ENCODE assay signal across 19 cellular contexts in the genomic region with DNA sequence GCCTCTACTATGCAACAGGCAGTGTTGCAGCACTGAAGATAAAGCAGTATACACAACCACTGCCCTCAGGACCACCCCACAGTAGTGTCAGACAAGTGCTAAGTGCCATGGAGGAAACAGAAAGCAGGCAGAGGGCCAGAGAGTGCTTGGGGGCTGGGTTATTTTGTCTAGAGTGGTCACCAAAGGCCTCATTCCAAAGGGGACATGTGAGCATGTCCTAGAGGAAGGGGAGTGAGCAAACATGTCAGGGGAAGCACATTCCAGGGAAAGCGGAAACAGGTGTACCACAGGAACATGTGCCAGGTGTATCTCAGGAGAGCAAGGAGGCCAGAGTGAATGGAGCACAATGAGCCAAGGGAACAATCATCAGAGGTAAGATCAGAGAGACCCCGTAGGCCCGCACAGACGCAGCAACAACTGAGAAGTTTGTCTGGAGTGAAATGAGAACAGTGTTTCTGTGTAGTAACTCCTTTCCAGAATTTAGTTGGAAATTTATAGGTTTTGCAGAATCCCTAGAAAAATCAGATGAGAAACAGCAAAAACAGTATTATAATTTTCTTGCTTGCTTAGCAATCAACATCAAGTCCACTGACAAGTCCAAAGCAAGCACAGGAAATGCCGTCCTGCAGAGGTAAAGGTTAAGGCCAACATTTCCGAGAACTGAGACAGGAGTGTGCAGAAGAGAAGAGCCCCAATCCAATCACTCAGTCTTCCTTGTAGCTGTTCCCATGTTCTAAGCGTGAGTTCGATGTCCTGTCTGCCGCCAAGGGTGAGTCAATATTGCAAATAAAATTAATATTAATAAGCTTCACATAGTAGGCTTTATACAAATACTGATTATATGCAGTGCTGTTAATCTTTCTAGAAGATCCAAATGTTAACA.
DNase-seq lines count a peak whose midpoint lies in the region; ATAC-seq and TF ChIP-seq lines count a peak whose summit lies in the region.
"Had no signal": no experiment of that assay in that cellular context is flagged by ENCODE, and none has a peak within 500 bp of the region (broad histone marks: within the 10 kb centered on the region; RNA-seq: fewer than 3 reads in every experiment).

No MANE protein-coding gene starts in this region.

- no peaks in the 10 kb centered on the region for H3K27me3 ChIP-seq in right atrium auricular region
- no peaks in the 10 kb centered on the region for H3K27me3 ChIP-seq in uterus
- H3K27me3 ChIP-seq: hepatocyte, stomach had no signal

- H3K27ac Mint-ChIP-seq in nephron: peak overlapping the region; percentile 43 to 87 (median 80)
- H3K27ac Mint-ChIP-seq: activated CD8-positive, alpha-beta memory T cell treated with anti-CD3 and anti-CD28 coated beads, Interleukin-2, amount 10 ng/mL, durations not matched to agents 7 days and 5 days; activated T-helper 2 cell treated with anti-CD3 and anti-CD28 coated beads, Interferon-gamma antibody, Interleukin-2, Interleukin-4, amounts not matched to agents 10 μg/mL and 5 μg/mL and 100 μg/mL, durations not matched to agents 14 hours and 24 hours and 36 hours had no signal

- no peaks in the 10 kb centered on the region for H3K36me3 Mint-ChIP-seq in nephron (ENCODE audit: low read depth)
- H3K36me3 Mint-ChIP-seq: activated CD8-positive, alpha-beta memory T cell treated with anti-CD3 and anti-CD28 coated beads, Interleukin-2, amount 10 ng/mL, durations not matched to agents 7 days and 5 days had no signal

- no peaks in the 10 kb centered on the region for H3K36me3 ChIP-seq in right atrium auricular region
- no peaks in the 10 kb centered on the region for H3K36me3 ChIP-seq in uterus
- H3K36me3 ChIP-seq: stomach had no signal

- TF ChIP-seq CTCF in right atrium auricular region (IDR thresholded peaks at IDR 0.05) (no peak), choroid plexus epithelial cell (conservative IDR thresholded peaks at IDR 0.05; ENCODE audit: low read depth, low read length) (no peak), nephron (IDR thresholded peaks at IDR 0.05; ENCODE audit: unreplicated experiment in 3 of 3) (no peak), uterus (IDR thresholded peaks at IDR 0.05) (no peak), RWPE1 (conservative IDR thresholded peaks at IDR 0.05; ENCODE audit: low read depth) (no peak)

- no peaks in the 10 kb centered on the region for H3K9me3 ChIP-seq in right atrium auricular region
- H3K9me3 ChIP-seq in uterus: no peaks in the 10 kb centered on the region
- H3K9me3 ChIP-seq: stomach had no signal

- DNase-seq in right atrium auricular region (ENCODE audit: low spot score) (no peak), left ventricle myocardium superior (no peak), choroid plexus epithelial cell (ENCODE audit: low read depth) (peak; percentile 51), uterus (no peak), ecto neural progenitor cell (ENCODE audit: low spot score) (no peak), HuH-7.5 (ENCODE audit: low spot score) (no peak), RWPE1 (ENCODE audit: low spot score) (no peak)
- DNase-seq: activated CD4-positive, alpha-beta T cell treated with anti-CD3 and anti-CD28 coated beads for 48 hours; activated CD8-positive, alpha-beta memory T cell treated with anti-CD3 and anti-CD28 coated beads, Interleukin-2, amount 10 ng/mL, durations not matched to agents 7 days and 5 days; CD4-positive, CD25-positive, alpha-beta regulatory T cell; DMS53; effector CD4-positive, alpha-beta T cell; NCI-H1092 treated with DMSO at 0.1 percent for 48 hours; NCI-H2029 treated with DMSO at 0.1 percent for 48 hours; stomach; SW 1271 had no signal

- intact Hi-C loops in left ventricle myocardium superior (cut with micrococcal nuclease): loop anchor here (5.0 to 10.0 kb wide), 2 partner anchors 51 to 232 kb away; no protein-coding TSS in a partner anchor
- intact Hi-C loops in uterus (cut with DNase I; ENCODE audit: low total_unique reads): no loop called here

- CTCF ChIA-PET in RWPE1 (lab: Yijun Ruan, JAX): interaction anchor here (0.5 kb wide), 1 partner anchor 91 kb away, joined by 3 read pairs; no protein-coding TSS in a partner anchor

- H3K4me3 ChIP-seq in right atrium auricular region (no peak overlapping the region), choroid plexus epithelial cell (ENCODE audit: low read depth, low read length) (no peak overlapping the region), uterus (no peak overlapping the region)
- H3K4me3 ChIP-seq: hepatocyte, stomach had no signal

- no peak overlapping the region for H3K4me3 Mint-ChIP-seq in nephron
- H3K4me3 Mint-ChIP-seq: activated CD8-positive, alpha-beta memory T cell treated with anti-CD3 and anti-CD28 coated beads, Interleukin-2, amount 10 ng/mL, durations not matched to agents 7 days and 5 days; CD4-positive, CD25-positive, alpha-beta regulatory T cell had no signal

- no peaks in the 10 kb centered on the region for H3K9me3 Mint-ChIP-seq in nephron
- H3K9me3 Mint-ChIP-seq: activated T-helper 2 cell treated with anti-CD3 and anti-CD28 coated beads, Interferon-gamma antibody, Interleukin-2, Interleukin-4, amounts not matched to agents 10 μg/mL and 5 μg/mL and 100 μg/mL, durations not matched to agents 14 hours and 24 hours and 36 hours; CD4-positive, CD25-positive, alpha-beta regulatory T cell had no signal

- H3K27me3 Mint-ChIP-seq in nephron (ENCODE audit: low read depth): no peaks in the 10 kb centered on the region
- H3K27me3 Mint-ChIP-seq: activated CD8-positive, alpha-beta memory T cell treated with anti-CD3 and anti-CD28 coated beads, Interleukin-2, amount 10 ng/mL, durations not matched to agents 7 days and 5 days; CD4-positive, CD25-positive, alpha-beta regulatory T cell had no signal

- peaks cover 53% of the 10 kb centered on the region for H3K4me1 Mint-ChIP-seq in nephron

- H3K27ac ChIP-seq in right atrium auricular region (peak overlapping the region; percentile 1 to 25), uterus (peak overlapping the region; percentile 69 to 76), RWPE1 (no peak overlapping the region)
- H3K27ac ChIP-seq: hepatocyte had no signal

- H3K4me1 ChIP-seq in right atrium auricular region: peaks cover 0 to 82% of the 10 kb centered on the region in 2 donors
- peaks cover 7 to 26% of the 10 kb centered on the region in 2 donors for H3K4me1 ChIP-seq in uterus

- TF ChIP-seq POLR2A in uterus (IDR thresholded peaks at IDR 0.05): no peak

- ATAC-seq in left ventricle myocardium superior: no peak
- ATAC-seq: activated CD8-positive, alpha-beta memory T cell treated with anti-CD3 and anti-CD28 coated beads, Interleukin-2, amount 10 ng/mL, durations not matched to agents 7 days and 5 days had no signal

- POLR2A ChIA-PET in RWPE1 (lab: Yijun Ruan, JAX; ENCODE audit: low non-redundant PET): no interaction called here
